28 cellular contexts compared by ENCODE assay signal in genomic region chr18:22018366-22018765, GRCh38.
DNase-seq lines count a peak whose midpoint lies in the region; ATAC-seq, FAIRE-seq and TF ChIP-seq lines count a peak whose summit lies in the region.
"Had no signal": no experiment of that assay in that cellular context is flagged by ENCODE, and none has a peak within 500 bp of the region (broad histone marks: within the 10 kb centered on the region; RNA-seq: fewer than 3 reads in every experiment).

No MANE protein-coding gene starts in this region.

- H3K4me1 ChIP-seq in astrocyte (ENCODE audit: insufficient read depth, low read length) (no peaks in the 10 kb centered on the region), small intestine (ENCODE audit: control insufficient read depth in 2 of 2, insufficient read depth in 1 of 2, low read depth in 1 of 2, low read length in 1 of 2) (peaks cover 6 to 11% of the 10 kb centered on the region in 2 donors)
- H3K4me1 ChIP-seq: lower lobe of right lung, parathyroid adenoma, right atrium auricular region had no signal

- WGBS in small intestine, 3 donors: 18 to 39% (median 33%) methylated on average over 3 of the region's 3 CpGs

- no peaks in the 10 kb centered on the region for H3K36me3 Mint-ChIP-seq in astrocyte (ENCODE audit: low read depth, unreplicated experiment)
- H3K36me3 Mint-ChIP-seq: CD4-positive, CD25-positive, alpha-beta regulatory T cell had no signal

- H3K9me3 ChIP-seq in astrocyte (ENCODE audit: insufficient read depth, low read depth, low read length): no peaks in the 10 kb centered on the region
- no peaks in the 10 kb centered on the region for H3K9me3 ChIP-seq in small intestine (ENCODE audit: control insufficient read depth, low read depth)
- H3K9me3 ChIP-seq: body of pancreas had no signal

- no peak overlapping the region for H3K4me2 ChIP-seq in astrocyte (ENCODE audit: low read length)
- H3K4me2 ChIP-seq: KMS-11 had no signal

- peaks cover 3% of the 10 kb centered on the region for H3K9me3 Mint-ChIP-seq in astrocyte (ENCODE audit: unreplicated experiment)

- no peak for TF ChIP-seq CTCF in astrocyte (IDR thresholded peaks at IDR 0.05; ENCODE audit: insufficient read depth, low read depth, low read length)

- in situ Hi-C loops in KBM-7 (cut with MboI; ENCODE audit: low pct_unique_long_range_greater_than_20kb, low sequenced_read_pairs) (no loop called here), ACHN (cut with HindIII; ENCODE audit: low pct_ligation_motif_present, low pct_unique_long_range_greater_than_20kb, low sequenced_read_pairs) (no loop called here)

- H3K27me3 Mint-ChIP-seq in astrocyte (ENCODE audit: low read depth, unreplicated experiment): peaks cover 6% of the 10 kb centered on the region
- H3K27me3 Mint-ChIP-seq: activated CD4-positive, alpha-beta T cell treated with anti-CD3 and anti-CD28 coated beads, Interleukin-2, amount 10 ng/mL, durations not matched to agents 7 days and 5 days had no signal

- FAIRE-seq in astrocyte (lab: Jason Lieb, UNC) (no peak), small intestine (lab: Jason Lieb, UNC) (no peak)
- FAIRE-seq: D721Med, HTR-8/SVneo had no signal

- peaks cover 6% of the 10 kb centered on the region for H3K4me1 Mint-ChIP-seq in astrocyte (ENCODE audit: low read depth, unreplicated experiment)
- H3K4me1 Mint-ChIP-seq: activated CD4-positive, alpha-beta T cell treated with anti-CD3 and anti-CD28 coated beads, Interleukin-2, amount 10 ng/mL, durations not matched to agents 7 days and 5 days; CD4-positive, CD25-positive, alpha-beta regulatory T cell had no signal

- H3K4me3 Mint-ChIP-seq in astrocyte (ENCODE audit: unreplicated experiment): no peak overlapping the region
- H3K4me3 Mint-ChIP-seq: activated CD4-positive, alpha-beta T cell treated with anti-CD3 and anti-CD28 coated beads, Interleukin-2, amount 10 ng/mL, durations not matched to agents 7 days and 5 days; activated T-cell treated with anti-CD3 and anti-CD28 coated beads, Interleukin-2, amount 50 U/mL, for 24 hours; CD4-positive, CD25-positive, alpha-beta regulatory T cell; nephron had no signal

- peak overlapping the region; percentile 41 for H2AFZ ChIP-seq in astrocyte (ENCODE audit: low read depth, low read length)
- H2AFZ ChIP-seq: parathyroid adenoma had no signal

- peak; percentile 10 for DNase-seq in KBM-7
- DNase-seq in NCI-H146 (lab: John Stamatoyannopoulos, UW): peak; percentile 37
- no peak for DNase-seq in astrocyte (ENCODE audit: low read depth)
- DNase-seq in small intestine: peak; percentile 78
- no peak for DNase-seq in ACHN
- DNase-seq: activated CD4-positive, alpha-beta T cell treated with anti-CD3 and anti-CD28 coated beads, Interleukin-2, amount 10 ng/mL, durations not matched to agents 7 days and 5 days; activated naive CD4-positive, alpha-beta T cell; activated T-cell treated with anti-CD3 and anti-CD28 coated beads, Interleukin-2, amount 50 U/mL, for 24 hours; body of pancreas; CD4-positive, CD25-positive, alpha-beta regulatory T cell; cerebellar nuclear complex; islet precursor cell; lower lobe of right lung; NCI-H1092 treated with DMSO at 0.1 percent for 48 hours; NCI-H2029 treated with DMSO at 0.1 percent for 48 hours; NCI-H226; NCI-H69; stimulated activated CD4-positive, alpha-beta T cell treated with anti-CD3 and anti-CD28 coated beads, Interleukin-2, amount 100 ng/mL, for 48 hours had no signal

- H3K27ac Mint-ChIP-seq in astrocyte (ENCODE audit: unreplicated experiment): no peak overlapping the region
- H3K27ac Mint-ChIP-seq: activated CD4-positive, alpha-beta T cell treated with anti-CD3 and anti-CD28 coated beads, Interleukin-2, amount 10 ng/mL, durations not matched to agents 7 days and 5 days; activated T-cell treated with anti-CD3 and anti-CD28 coated beads, Interleukin-2, amount 50 U/mL, for 24 hours; CD4-positive, CD25-positive, alpha-beta regulatory T cell; nephron had no signal

- H3K79me2 ChIP-seq in astrocyte (ENCODE audit: insufficient read depth, low read length): no peaks in the 10 kb centered on the region
- H3K79me2 ChIP-seq: parathyroid adenoma had no signal

- H3K4me3 ChIP-seq in astrocyte (ENCODE audit: insufficient read depth, low read depth, low read length): no peak overlapping the region
- no peak overlapping the region for H3K4me3 ChIP-seq in small intestine (ENCODE audit: low read depth in 1 of 2, low read length in 2 of 2)
- H3K4me3 ChIP-seq: body of pancreas, lower lobe of right lung, right atrium auricular region had no signal

- H4K20me1 ChIP-seq in astrocyte (ENCODE audit: insufficient read depth, low read length): no peaks in the 10 kb centered on the region

- H3K27me3 ChIP-seq in astrocyte (ENCODE audit: insufficient read depth, low read length) (no peaks in the 10 kb centered on the region), small intestine (ENCODE audit: control insufficient read depth in 2 of 2, insufficient read depth in 2 of 2, low read length in 2 of 2) (no peaks in the 10 kb centered on the region)
- H3K27me3 ChIP-seq: body of pancreas, right atrium auricular region had no signal

- no peak overlapping the region for H3K9ac ChIP-seq in astrocyte (ENCODE audit: low read length)
- H3K9ac ChIP-seq: KMS-11, parathyroid adenoma had no signal

- no peak for ATAC-seq in GM21447 (IDR thresholded peaks at IDR 0.05; ENCODE audit: unreplicated experiment)
- no peak for ATAC-seq in GM18909 (IDR thresholded peaks at IDR 0.05; ENCODE audit: poor library complexity, unreplicated experiment)
- ATAC-seq: body of pancreas, HCT116, lower lobe of right lung, SK-N-SH treated with all-trans-retinoic acid at 6 μM for 48 hours had no signal

- H3K36me3 ChIP-seq in astrocyte (ENCODE audit: insufficient read depth, low read length) (no peaks in the 10 kb centered on the region), small intestine (ENCODE audit: control insufficient read depth in 2 of 2, insufficient read depth in 2 of 2, low read length in 2 of 2) (no peaks in the 10 kb centered on the region)
- H3K36me3 ChIP-seq: lower lobe of right lung, right atrium auricular region had no signal

- H3K27ac ChIP-seq in astrocyte (ENCODE audit: low read depth, low read length) (no peak overlapping the region), small intestine (ENCODE audit: low read depth in 1 of 2, low read length in 1 of 2) (peak overlapping the region; percentile 2 to 57)
- H3K27ac ChIP-seq: KMS-11, lower lobe of right lung, parathyroid adenoma, right atrium auricular region had no signal

Comparison
In these comparisons a context has a peak if more than half of its experiments do, and no peak if none do; other contexts are left out.
1. DNase-seq: peak in KBM-7 (single experiment), NCI-H146 (single experiment) and small intestine (single experiment); none in astrocyte (single experiment) and ACHN (single experiment).